ENCODE assay signal across 9 cellular contexts in genomic region chr1:54800899-54801759, GRCh38. TPM values are rescaled to one million over a fixed set of nuclear protein-coding genes. Genes with fewer than 3 reads are reported as not detected.
DNase-seq lines count a peak whose midpoint lies in the region; ATAC-seq and TF ChIP-seq lines count a peak whose summit lies in the region.
"Had no signal": no experiment of that assay in that cellular context is flagged by ENCODE, and none has a peak within 500 bp of the region (broad histone marks: within the 10 kb centered on the region; RNA-seq: fewer than 3 reads in every experiment).

Gene TTC22, minus strand, starts transcription at chr1:54801323. Its CDS starts 160 bp downstream, at chr1:54801163.

- BruUV-seq in Calu3 (replicated peaks; lab: Mats Ljungman, UMichigan), result no TSS peak

- H3K4me3 ChIP-seq in duodenal mucosa (ENCODE audit: low read depth in 1 of 2, low read length in 2 of 2) (peak within 1 kb of the TSS; percentile 74 to 85), mucosa of stomach (ENCODE audit: low read length) (peak within 1 kb of the TSS; percentile 82)

- DNase-seq in Calu3, result peak; percentile 86
- peak; percentile 76 for DNase-seq in HuH-7 (ENCODE audit: low spot score)
- peak; percentile 65 to 66 for DNase-seq in activated CD4-positive, alpha-beta T cell treated with anti-CD3 and anti-CD28 coated beads for 4 hours
- DNase-seq in stimulated activated naive B cell treated with anti-CD40 and anti-IgM and Interleukin-4, amounts not matched to agents 10 μg/mL and 1 μg/mL and 100 μg/mL, for 72 hours, result peak; percentile 64
- no peak for DNase-seq in NCI-H748 treated with DMSO at 0.1 percent for 48 hours (lab: John Stamatoyannopoulos, UW)

- CTCF ChIA-PET in Calu3 (lab: Charles Lee), result interaction anchor here (0.5 to 2.1 kb wide), 10 partner anchors 9 to 601 kb away, joined by 3 to 9 read pairs (median 4); partner anchors contain the start of genes CYB5RL and MRPL37

- H3K9me3 Mint-ChIP-seq in Calu3 (ENCODE audit: low read depth, unreplicated experiment), result no peaks in the 10 kb centered on the region
- H3K9me3 Mint-ChIP-seq in stimulated activated naive B cell treated with anti-CD40 and anti-IgM and Interleukin-4, amounts not matched to agents 10 μg/mL and 1 μg/mL and 100 μg/mL, for 72 hours, result no peaks in the 10 kb centered on the region

- peak within 1 kb of the TSS; percentile 80 for H3K27ac ChIP-seq in duodenal mucosa (ENCODE audit: low read depth, low read length)

- peak; percentile 83 for TF ChIP-seq CTCF in Calu3 (IDR thresholded peaks at IDR 0.05; ENCODE audit: unreplicated experiment)

- H3K36me3 ChIP-seq in duodenal mucosa (ENCODE audit: control insufficient read depth in 1 of 2, insufficient read depth in 2 of 2, low read length in 2 of 2) (no peaks in the 10 kb centered on the region), mucosa of stomach (ENCODE audit: control insufficient read depth, insufficient read depth, low read length) (no peaks in the 10 kb centered on the region)

- H3K4me1 ChIP-seq in duodenal mucosa (ENCODE audit: control insufficient read depth in 1 of 2, insufficient read depth in 2 of 2, low read length in 2 of 2) (peaks cover 60 to 69% of the 10 kb centered on the region in 2 donors), mucosa of stomach (ENCODE audit: control insufficient read depth, insufficient read depth, low read length) (peaks cover 62% of the 10 kb centered on the region)

- H3K9me3 ChIP-seq in duodenal mucosa (ENCODE audit: control insufficient read depth in 1 of 2, low read length in 2 of 2) (no peaks in the 10 kb centered on the region), mucosa of stomach (ENCODE audit: control insufficient read depth, low read length) (no peaks in the 10 kb centered on the region)

- intact Hi-C loops in Calu3 (cut with micrococcal nuclease; ENCODE audit: unreplicated experiment), result no loop called here

- peak within 1 kb of the TSS; percentile 74 for H3K27ac Mint-ChIP-seq in Calu3 (ENCODE audit: unreplicated experiment)
- H3K27ac Mint-ChIP-seq in stimulated activated naive B cell treated with anti-CD40 and anti-IgM and Interleukin-4, amounts not matched to agents 10 μg/mL and 1 μg/mL and 100 μg/mL, for 72 hours, result peak within 1 kb of the TSS; percentile 60

- peaks cover 29% of the 10 kb centered on the region for H3K36me3 Mint-ChIP-seq in Calu3 (ENCODE audit: insufficient read depth, unreplicated experiment)
- peaks cover 5 to 6% of the 10 kb centered on the region in 2 donors for H3K36me3 Mint-ChIP-seq in stimulated activated naive B cell treated with anti-CD40 and anti-IgM and Interleukin-4, amounts not matched to agents 10 μg/mL and 1 μg/mL and 100 μg/mL, for 72 hours

- ATAC-seq in GM21423 (IDR thresholded peaks at IDR 0.05; ENCODE audit: unreplicated experiment), result peak; percentile 83
- ATAC-seq in stimulated activated naive B cell treated with anti-CD40 and anti-IgM and Interleukin-4, amounts not matched to agents 10 μg/mL and 1 μg/mL and 100 μg/mL, for 72 hours (replicated peaks), result peak; percentile 93

- H3K27me3 ChIP-seq in duodenal mucosa (ENCODE audit: control insufficient read depth in 1 of 2, insufficient read depth in 2 of 2, low read length in 2 of 2) (no peaks in the 10 kb centered on the region), mucosa of stomach (ENCODE audit: control insufficient read depth, insufficient read depth, low read length) (peaks cover 6% of the 10 kb centered on the region)

- H3K4me3 Mint-ChIP-seq in Calu3 (ENCODE audit: low read depth, unreplicated experiment), result peak within 1 kb of the TSS; percentile 89
- peak within 1 kb of the TSS; percentile 88 to 91 for H3K4me3 Mint-ChIP-seq in stimulated activated naive B cell treated with anti-CD40 and anti-IgM and Interleukin-4, amounts not matched to agents 10 μg/mL and 1 μg/mL and 100 μg/mL, for 72 hours

- peaks cover 78% of the 10 kb centered on the region for H3K4me1 Mint-ChIP-seq in Calu3 (ENCODE audit: low read depth, unreplicated experiment)
- peaks cover 21 to 32% of the 10 kb centered on the region in 2 donors for H3K4me1 Mint-ChIP-seq in stimulated activated naive B cell treated with anti-CD40 and anti-IgM and Interleukin-4, amounts not matched to agents 10 μg/mL and 1 μg/mL and 100 μg/mL, for 72 hours

- no peaks in the 10 kb centered on the region for H3K27me3 Mint-ChIP-seq in Calu3 (ENCODE audit: unreplicated experiment)
- no peaks in the 10 kb centered on the region for H3K27me3 Mint-ChIP-seq in stimulated activated naive B cell treated with anti-CD40 and anti-IgM and Interleukin-4, amounts not matched to agents 10 μg/mL and 1 μg/mL and 100 μg/mL, for 72 hours

- H3K9ac ChIP-seq in duodenal mucosa (ENCODE audit: low read depth in 1 of 2, low read length in 2 of 2) (peak within 1 kb of the TSS; percentile 59 to 82), mucosa of stomach (ENCODE audit: low read length) (peak within 1 kb of the TSS; percentile 72)

RNA-seq across cellular contexts. Expression of gene TTC22, which starts in this region (rescaled TPM):
- total RNA-seq in Calu3 (2022), result 17.2 and 17.4 TPM in 2 replicates
- total RNA-seq: NCI-H460 had no signal
